Comparison of ENCODE assay signal across 16 cellular contexts in the genomic region with DNA sequence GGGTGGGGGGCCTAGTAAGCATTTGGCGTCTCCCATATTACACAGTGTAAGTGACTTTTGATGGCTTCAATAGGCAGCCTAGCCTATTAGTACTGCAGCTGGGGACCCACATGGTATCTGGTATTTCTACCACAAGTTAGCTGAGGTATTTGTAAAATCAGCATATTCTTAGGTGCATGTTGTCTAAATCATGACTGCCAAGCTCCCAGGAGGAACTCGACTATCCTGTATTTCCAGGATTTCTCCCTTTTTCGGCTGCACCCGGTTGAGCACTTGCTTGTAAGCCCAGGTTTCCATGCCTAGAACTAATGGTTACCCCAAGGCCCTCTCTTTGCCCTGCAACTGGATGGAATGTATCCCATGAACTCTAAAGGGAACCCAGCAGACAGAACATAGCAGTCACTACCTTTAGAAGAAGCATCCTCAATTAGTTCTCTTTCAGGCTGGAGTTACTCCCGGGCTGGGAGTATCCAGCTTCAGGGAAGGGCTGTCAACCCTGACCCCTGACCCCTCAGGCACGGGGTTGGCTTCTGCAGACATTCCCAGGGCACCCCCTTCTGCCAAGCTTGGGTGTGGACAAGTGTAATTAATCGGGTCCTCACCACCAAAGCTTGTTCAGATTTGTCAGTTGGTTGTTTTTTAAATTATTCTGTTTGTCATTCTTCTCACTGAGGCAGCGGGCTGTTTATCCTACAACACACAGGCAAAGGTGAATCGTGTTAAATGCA.
DNase-seq lines count a peak whose midpoint lies in the region; ATAC-seq and TF ChIP-seq lines count a peak whose summit lies in the region.
"Had no signal": no experiment of that assay in that cellular context is flagged by ENCODE, and none has a peak within 500 bp of the region (broad histone marks: within the 10 kb centered on the region; RNA-seq: fewer than 3 reads in every experiment).

No MANE protein-coding gene starts in this region.

- no peaks in the 10 kb centered on the region for H3K27me3 ChIP-seq in RWPE2 (ENCODE audit: insufficient read depth, poor library complexity, severe bottlenecking)
- H3K27me3 ChIP-seq: ovary had no signal

- no peaks in the 10 kb centered on the region for H3K9me2 ChIP-seq in OCI-LY7 (ENCODE audit: insufficient read depth, low read length)

- H3K9me3 Mint-ChIP-seq in nephron, result no peaks in the 10 kb centered on the region
- peaks cover 0 to 10% (median 3%) of the 10 kb centered on the region in 7 donors for H3K9me3 Mint-ChIP-seq in CD14-positive monocyte
- H3K9me3 Mint-ChIP-seq: activated CD4-positive, alpha-beta T cell treated with anti-CD3 and anti-CD28 coated beads, Interleukin-2, amount 10 ng/mL, durations not matched to agents 24 days and 14 days; central memory CD8-positive, alpha-beta T cell; HFFc6 had no signal

- DNase-seq in RWPE2 (ENCODE audit: low spot score) (no peak), epithelial cell of esophagus (ENCODE audit: low read depth) (peak; percentile 73), OCI-LY7 (ENCODE audit: low spot score) (no peak), NCI-H1694 treated with DMSO at 0.1 percent for 48 hours (lab: John Stamatoyannopoulos, UW) (no peak), CD14-positive monocyte (ENCODE audit: low spot score) (no peak)
- DNase-seq in stimulated activated naive CD4-positive, alpha-beta T cell (lab: John Stamatoyannopoulos, UW), result no peak
- DNase-seq: activated CD4-positive, alpha-beta T cell treated with anti-CD3 and anti-CD28 coated beads, Interleukin-2, amount 10 ng/mL, durations not matched to agents 24 days and 14 days; activated CD8-positive, alpha-beta memory T cell treated with anti-CD3 and anti-CD28 coated beads, Interleukin-2, amount 50 U/mL, for 4 hours; activated effector memory CD4-positive, alpha-beta T cell treated with anti-CD3 and anti-CD28 coated beads, Interleukin-2, amount 50 U/mL, for 16 hours; effector memory CD4-positive, alpha-beta T cell; HFFc6; NCI-H748 treated with DMSO at 0.1 percent for 48 hours; ovary; stimulated activated CD4-positive, alpha-beta T cell treated with anti-CD3 and anti-CD28 coated beads, Interleukin-2, amount 100 ng/mL, for 24 hours had no signal

- peak overlapping the region; percentile 83 to 95 (median 87) for H3K27ac Mint-ChIP-seq in nephron
- peak overlapping the region in 1 of 7 donors; percentile 57 for H3K27ac Mint-ChIP-seq in CD14-positive monocyte
- H3K27ac Mint-ChIP-seq: activated CD4-positive, alpha-beta T cell treated with anti-CD3 and anti-CD28 coated beads, Interleukin-2, amount 10 ng/mL, durations not matched to agents 24 days and 14 days; HFFc6 had no signal

- H3K79me2 ChIP-seq in OCI-LY7 (ENCODE audit: insufficient read depth, low read depth, low read length), result no peaks in the 10 kb centered on the region

- H3K36me3 ChIP-seq in RWPE2 (ENCODE audit: low read depth), result no peaks in the 10 kb centered on the region
- no peaks in the 10 kb centered on the region for H3K36me3 ChIP-seq in OCI-LY7 (ENCODE audit: insufficient read depth, low read length)
- H3K36me3 ChIP-seq: ovary had no signal

- intact Hi-C loops in OCI-LY7 (cut with micrococcal nuclease; ENCODE audit: unreplicated experiment) (no loop called here), CD14-positive monocyte (cut with micrococcal nuclease) (no loop called here)

- CTCF ChIA-PET in OCI-LY7 (lab: Charles Lee; ENCODE audit: unreplicated experiment), result no interaction called here

- no peak; the same call in 2 of the 3 replicates for ATAC-seq in RWPE2 (ENCODE audit: low read depth)

- no peak overlapping the region for H2AFZ ChIP-seq in OCI-LY7 (ENCODE audit: low read length)

- no peak overlapping the region for H3K4me2 ChIP-seq in OCI-LY7 (ENCODE audit: low read length)

- peaks cover 6% of the 10 kb centered on the region for H3K27me3 Mint-ChIP-seq in nephron (ENCODE audit: low read depth)
- peaks cover 5 to 19% (median 7%) of the 10 kb centered on the region in 3 donors for H3K27me3 Mint-ChIP-seq in CD14-positive monocyte (ENCODE audit: low read depth in 3 of 3)
- H3K27me3 Mint-ChIP-seq: activated CD4-positive, alpha-beta T cell treated with anti-CD3 and anti-CD28 coated beads, Interleukin-2, amount 10 ng/mL, durations not matched to agents 24 days and 14 days; central memory CD8-positive, alpha-beta T cell had no signal

- POLR2A ChIA-PET in OCI-LY7 (lab: Charles Lee), result interaction anchor here (0.7 kb wide), 1 partner anchor 200 kb away, joined by 3 read pairs; no protein-coding TSS in a partner anchor

- H3K4me1 ChIP-seq in RWPE2 (ENCODE audit: insufficient read depth, poor library complexity, severe bottlenecking), result peaks cover 17% of the 10 kb centered on the region
- H3K4me1 ChIP-seq in OCI-LY7 (ENCODE audit: insufficient read depth, low read length, poor library complexity, severe bottlenecking), result no peaks in the 10 kb centered on the region

- H3K27ac ChIP-seq in RWPE2 (ENCODE audit: poor library complexity, severe bottlenecking), result peak overlapping the region; percentile 29
- H3K27ac ChIP-seq in OCI-LY7 (ENCODE audit: low read depth, low read length, poor library complexity, severe bottlenecking), result no peak overlapping the region
- H3K27ac ChIP-seq: ovary had no signal

- H3K36me3 Mint-ChIP-seq in nephron (ENCODE audit: low read depth), result no peaks in the 10 kb centered on the region
- H3K36me3 Mint-ChIP-seq in CD14-positive monocyte, result no peaks in the 10 kb centered on the region

- H3K4me3 ChIP-seq in RWPE2 (ENCODE audit: severe bottlenecking) (no peak overlapping the region), epithelial cell of esophagus (ENCODE audit: low read length) (no peak overlapping the region), OCI-LY7 (ENCODE audit: low read depth, low read length, poor library complexity, severe bottlenecking) (no peak overlapping the region)
- H3K4me3 ChIP-seq: ovary had no signal

- no peaks in the 10 kb centered on the region for H3K9me3 ChIP-seq in RWPE2 (ENCODE audit: severe bottlenecking)
- H3K9me3 ChIP-seq in OCI-LY7 (ENCODE audit: low read length), result no peaks in the 10 kb centered on the region
- H3K9me3 ChIP-seq: ovary had no signal

- H3K4me1 Mint-ChIP-seq in nephron, result peaks cover 44% of the 10 kb centered on the region
- H3K4me1 Mint-ChIP-seq in CD14-positive monocyte, result no peaks in the 10 kb centered on the region
- H3K4me1 Mint-ChIP-seq: activated CD4-positive, alpha-beta T cell treated with anti-CD3 and anti-CD28 coated beads, Interleukin-2, amount 10 ng/mL, durations not matched to agents 24 days and 14 days; central memory CD8-positive, alpha-beta T cell had no signal

- no peak for TF ChIP-seq CTCF in RWPE2 (IDR thresholded peaks at IDR 0.05; ENCODE audit: poor library complexity, severe bottlenecking)
- TF ChIP-seq CTCF in epithelial cell of esophagus (IDR thresholded peaks at IDR 0.05; ENCODE audit: insufficient read depth, low read depth, low read length, missing control alignments), result no peak
- TF ChIP-seq CTCF in nephron (IDR thresholded peaks at IDR 0.05; ENCODE audit: unreplicated experiment in 3 of 3), result no peak
- TF ChIP-seq CTCF in OCI-LY7 (conservative IDR thresholded peaks at IDR 0.05; ENCODE audit: low read length), result no peak
- no peak for TF ChIP-seq CTCF in CD14-positive monocyte (IDR thresholded peaks at IDR 0.05)

- peak overlapping the region in 1 of 3 experiments; percentile 13 for H3K4me3 Mint-ChIP-seq in nephron
- H3K4me3 Mint-ChIP-seq in CD14-positive monocyte, result no peak overlapping the region
- H3K4me3 Mint-ChIP-seq: activated CD4-positive, alpha-beta T cell treated with anti-CD3 and anti-CD28 coated beads, Interleukin-2, amount 10 ng/mL, durations not matched to agents 24 days and 14 days; central memory CD8-positive, alpha-beta T cell; HFFc6 had no signal

- no TSS peak for BruUV-seq in OCI-LY7 (replicated peaks; lab: Mats Ljungman, UMichigan)

- H4K20me1 ChIP-seq in OCI-LY7 (ENCODE audit: insufficient read depth, low read length), result no peaks in the 10 kb centered on the region
